In the genomic region with DNA sequence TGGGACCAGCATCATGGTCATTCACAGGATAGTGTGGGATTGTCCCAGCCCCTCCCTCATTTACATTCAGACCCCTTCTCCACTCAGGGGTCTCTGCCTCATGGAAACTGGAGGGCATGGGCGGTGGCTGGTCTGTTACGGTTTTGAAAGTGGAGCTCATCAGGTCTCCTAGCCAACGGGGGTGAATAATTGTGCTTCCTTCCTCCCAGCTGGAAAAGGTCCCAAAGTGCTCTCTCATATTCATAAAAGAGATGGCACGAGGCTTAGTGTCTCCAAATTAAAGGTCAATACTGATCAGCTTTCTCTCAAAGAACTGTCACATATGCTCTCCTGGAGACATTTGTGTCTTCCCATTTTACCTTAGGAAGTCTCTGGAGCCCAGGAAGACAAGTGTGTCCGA, we compare ENCODE assay signal across 1 cellular context.
TF ChIP-seq lines count a peak whose summit lies in the region.

No MANE protein-coding gene starts in this region.

TF ChIP-seq in endothelial cell of umbilical vein, 7 proteins besides CTCF, POLR2A, EP300 and RAD21:
- TF ChIP-seq POLR2AphosphoS5 (IDR thresholded peaks at IDR 0.05; ENCODE audit: insufficient read depth, low read depth, low read length), result no peak
- no peak for TF ChIP-seq GATA2 (IDR thresholded peaks at IDR 0.05; ENCODE audit: insufficient read depth, insufficient read length, low read depth, low read length)
- TF ChIP-seq EZH2 (IDR thresholded peaks at IDR 0.05; ENCODE audit: borderline replicate concordance, low read depth, low read length, severe bottlenecking), result no peak
- no peak for TF ChIP-seq MYC (IDR thresholded peaks at IDR 0.05; ENCODE audit: low read depth, low read length)
- TF ChIP-seq, protein P1, sequence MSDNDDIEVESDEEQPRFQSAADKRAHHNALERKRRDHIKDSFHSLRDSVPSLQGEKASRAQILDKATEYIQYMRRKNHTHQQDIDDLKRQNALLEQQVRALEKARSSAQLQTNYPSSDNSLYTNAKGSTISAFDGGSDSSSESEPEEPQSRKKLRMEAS (IDR thresholded peaks at IDR 0.05; ENCODE audit: insufficient read depth, insufficient read length), result no peak
- no peak for TF ChIP-seq FOS (IDR thresholded peaks at IDR 0.05; ENCODE audit: borderline replicate concordance, insufficient read depth, low read length)
- TF ChIP-seq JUN (IDR thresholded peaks at IDR 0.05; ENCODE audit: borderline replicate concordance, insufficient read depth, insufficient read length, low read depth), result no peak
TF ChIP-seq in endothelial cell of umbilical vein: peak in this region for 0.
